In genomic region chr1:25433389-25434186, GRCh38 we compare ENCODE assay signal across 13 cellular contexts. TPM values are rescaled to one million over a fixed set of nuclear protein-coding genes. Genes with fewer than 3 reads are reported as not detected.
DNase-seq lines count a peak whose midpoint lies in the region; ATAC-seq and TF ChIP-seq lines count a peak whose summit lies in the region.
"Had no signal": no experiment of that assay in that cellular context is flagged by ENCODE, and none has a peak within 500 bp of the region (broad histone marks: within the 10 kb centered on the region; RNA-seq: fewer than 3 reads in every experiment).

No MANE protein-coding gene starts in this region.

- H3K27me3 Mint-ChIP-seq in stimulated activated naive CD8-positive, alpha-beta T cell treated with anti-CD3 and anti-CD28 coated beads, Interleukin-15, Interleukin-2, amounts not matched to agents 100 ng/mL and 50 ng/mL, for 24 hours: no peaks in the 10 kb centered on the region
- H3K27me3 Mint-ChIP-seq in chondrocyte (ENCODE audit: low read depth): no peaks in the 10 kb centered on the region
- peaks cover 0 to 3% (median 0%) of the 10 kb centered on the region in 5 donors for H3K27me3 Mint-ChIP-seq in naive thymus-derived CD4-positive, alpha-beta T cell

- intact Hi-C loops in naive thymus-derived CD4-positive, alpha-beta T cell (cut with micrococcal nuclease): loop anchor here (5.0 to 10.0 kb wide), 6 partner anchors 34 to 931 kb away; partner anchors contain the start of genes CLIC4 (in 1 of the 2), MAN1C1 (in 1 of the 2), PAFAH2 (in 1 of the 2) and RCAN3 (in 1 of the 2)

- H3K4me3 Mint-ChIP-seq in stimulated activated naive CD8-positive, alpha-beta T cell treated with anti-CD3 and anti-CD28 coated beads, Interleukin-15, Interleukin-2, amounts not matched to agents 100 ng/mL and 50 ng/mL, for 24 hours: peak overlapping the region; percentile 87
- H3K4me3 Mint-ChIP-seq in chondrocyte (ENCODE audit: unreplicated experiment): no peak overlapping the region
- peak overlapping the region; percentile 37 to 95 (median 88) for H3K4me3 Mint-ChIP-seq in naive thymus-derived CD4-positive, alpha-beta T cell

- H3K27ac Mint-ChIP-seq in stimulated activated naive CD8-positive, alpha-beta T cell treated with anti-CD3 and anti-CD28 coated beads, Interleukin-15, Interleukin-2, amounts not matched to agents 100 ng/mL and 50 ng/mL, for 24 hours: no peak overlapping the region
- peak overlapping the region; percentile 49 for H3K27ac Mint-ChIP-seq in chondrocyte (ENCODE audit: unreplicated experiment)
- H3K27ac Mint-ChIP-seq in naive thymus-derived CD4-positive, alpha-beta T cell: peak overlapping the region in 8 of 9 donors; percentile 77 to 95 (median 89)

- POLR2A ChIA-PET in naive thymus-derived CD4-positive, alpha-beta T cell (lab: Charles Lee): interaction anchor here (1.3 to 3.2 kb wide), 2 partner anchors 43 to 47 kb away, joined by 3 to 11 read pairs; no protein-coding TSS in a partner anchor

- no peak for DNase-seq in stimulated activated naive CD8-positive, alpha-beta T cell treated with anti-CD3 and anti-CD28 coated beads, Interleukin-15, Interleukin-2, amounts not matched to agents 100 U/mL and 50 U/mL, for 24 hours
- no peak for DNase-seq in chondrocyte (ENCODE audit: low spot score)
- no peak for DNase-seq in naive thymus-derived CD4-positive, alpha-beta T cell
- no peak for DNase-seq in 8988T
- DNase-seq: activated CD4-positive, alpha-beta T cell treated with anti-CD3 and anti-CD28 coated beads for 48 hours; DMS79; stimulated activated naive CD4-positive, alpha-beta T cell treated with Interleukin-2 at 50 U/mL for 16 hours had no signal

- no peaks in the 10 kb centered on the region for H3K9me3 ChIP-seq in naive thymus-derived CD4-positive, alpha-beta T cell (ENCODE audit: control insufficient read depth in 2 of 3, low read length in 3 of 3)

- H3K9me3 Mint-ChIP-seq in stimulated activated naive CD8-positive, alpha-beta T cell treated with anti-CD3 and anti-CD28 coated beads, Interleukin-15, Interleukin-2, amounts not matched to agents 100 ng/mL and 50 ng/mL, for 24 hours: no peaks in the 10 kb centered on the region
- H3K9me3 Mint-ChIP-seq in chondrocyte (ENCODE audit: low read depth): no peaks in the 10 kb centered on the region
- H3K9me3 Mint-ChIP-seq in naive thymus-derived CD4-positive, alpha-beta T cell: peaks cover 0 to 6% (median 0%) of the 10 kb centered on the region in 11 donors

- no peaks in the 10 kb centered on the region for H3K36me3 Mint-ChIP-seq in stimulated activated naive CD8-positive, alpha-beta T cell treated with anti-CD3 and anti-CD28 coated beads, Interleukin-15, Interleukin-2, amounts not matched to agents 100 ng/mL and 50 ng/mL, for 24 hours (ENCODE audit: low read depth)
- no peaks in the 10 kb centered on the region for H3K36me3 Mint-ChIP-seq in chondrocyte (ENCODE audit: low read depth)
- peaks cover 0 to 9% (median 0%) of the 10 kb centered on the region in 5 donors for H3K36me3 Mint-ChIP-seq in naive thymus-derived CD4-positive, alpha-beta T cell

- H3K36me3 ChIP-seq in naive thymus-derived CD4-positive, alpha-beta T cell (ENCODE audit: control insufficient read depth in 2 of 3, insufficient read depth in 3 of 3, low read length in 3 of 3): no peaks in the 10 kb centered on the region

- H3K4me1 Mint-ChIP-seq in stimulated activated naive CD8-positive, alpha-beta T cell treated with anti-CD3 and anti-CD28 coated beads, Interleukin-15, Interleukin-2, amounts not matched to agents 100 ng/mL and 50 ng/mL, for 24 hours (ENCODE audit: low read depth): peaks cover 58% of the 10 kb centered on the region
- peaks cover 63% of the 10 kb centered on the region for H3K4me1 Mint-ChIP-seq in chondrocyte (ENCODE audit: low read depth)
- H3K4me1 Mint-ChIP-seq in naive thymus-derived CD4-positive, alpha-beta T cell: peaks cover 41 to 75% (median 59%) of the 10 kb centered on the region in 7 donors

- peak overlapping the region; percentile 96 for H3K27ac ChIP-seq in naive thymus-derived CD4-positive, alpha-beta T cell (ENCODE audit: low read depth, low read length)

- no peak for TF ChIP-seq CTCF in chondrocyte (IDR thresholded peaks at IDR 0.05)

- H3K27me3 ChIP-seq in naive thymus-derived CD4-positive, alpha-beta T cell (ENCODE audit: control insufficient read depth in 2 of 2, insufficient read depth in 2 of 2, low read length in 2 of 2): no peaks in the 10 kb centered on the region

- CTCF ChIA-PET in naive thymus-derived CD4-positive, alpha-beta T cell (lab: Charles Lee): interaction anchor here (0.9 kb wide), 1 partner anchor 87 kb away, joined by 3 read pairs; no protein-coding TSS in a partner anchor

- no peak for ATAC-seq in stimulated activated naive CD8-positive, alpha-beta T cell treated with anti-CD3 and anti-CD28 coated beads, Interleukin-15, Interleukin-2, amounts not matched to agents 100 U/mL and 50 U/mL, for 24 hours
- no peak for ATAC-seq in naive thymus-derived CD4-positive, alpha-beta T cell
- ATAC-seq in GM19397 (IDR thresholded peaks at IDR 0.05; ENCODE audit: unreplicated experiment) (no peak), GM21529 (IDR thresholded peaks at IDR 0.05; ENCODE audit: unreplicated experiment) (no peak), HG03139 (IDR thresholded peaks at IDR 0.05; ENCODE audit: unreplicated experiment) (no peak)
- ATAC-seq: Panc1 had no signal

- peaks cover 36 to 44% of the 10 kb centered on the region in 2 donors for H3K4me1 ChIP-seq in naive thymus-derived CD4-positive, alpha-beta T cell (ENCODE audit: control insufficient read depth in 2 of 2, insufficient read depth in 2 of 2, low read length in 2 of 2)

- H3K4me3 ChIP-seq in naive thymus-derived CD4-positive, alpha-beta T cell (ENCODE audit: low read length): peak overlapping the region; percentile 7
- H3K4me3 ChIP-seq: skin epidermis had no signal

RNA-seq across cellular contexts. Expression of gene MACO1, which starts 2.9 kb away (rescaled TPM):
- total RNA-seq in chondrocyte: 31.5 to 39.4 TPM (median 37.0 TPM) in 3 replicates
- total RNA-seq in naive thymus-derived CD4-positive, alpha-beta T cell: 10 to 100 TPM; 16.7 to 25.9 (median 22.0) TPM
- 1 to 10 TPM; 8.8 to 9.8 TPM for polyA plus RNA-seq in naive thymus-derived CD4-positive, alpha-beta T cell

RNA-seq across cellular contexts. Expression of gene RHCE, which starts 13.0 kb away (rescaled TPM):
- total RNA-seq in chondrocyte: 1.0 to 1.7 TPM (median 1.0 TPM) in 3 replicates
- 1 to 10 TPM in 1 of 5 experiments, under 1 TPM in 3, not detected in 1; 0.40 to 1.3 (median 0.69) TPM for total RNA-seq in naive thymus-derived CD4-positive, alpha-beta T cell
- polyA plus RNA-seq in naive thymus-derived CD4-positive, alpha-beta T cell: 1 to 10 TPM in 1 of 2 donors, under 1 TPM in 1; 0.61 to 1.0 TPM
